23 cellular contexts compared by ENCODE assay signal in the genomic region with DNA sequence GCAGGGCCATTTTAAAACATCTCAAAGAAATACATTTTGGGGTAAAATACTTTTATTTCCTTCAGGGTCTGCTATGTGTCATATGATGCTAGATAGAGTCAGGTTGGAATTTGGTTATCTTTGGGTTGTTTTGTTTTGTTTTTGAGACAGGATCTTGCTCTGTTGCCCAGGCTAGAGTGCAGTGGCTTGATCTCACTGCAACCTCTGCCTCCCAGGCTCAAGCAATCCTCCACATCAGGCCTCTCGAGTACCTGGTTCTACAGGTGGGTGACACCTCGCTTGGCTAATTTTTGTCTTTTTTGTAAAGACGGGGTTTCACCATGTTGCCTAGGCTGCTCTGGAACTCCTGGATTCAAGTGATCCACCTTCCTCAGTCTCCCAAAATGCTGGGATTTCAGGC. TPM values are rescaled to one million over a fixed set of nuclear protein-coding genes. Genes with fewer than 3 reads are reported as not detected.
DNase-seq lines count a peak whose midpoint lies in the region; ATAC-seq and TF ChIP-seq lines count a peak whose summit lies in the region.
"Had no signal": no experiment of that assay in that cellular context is flagged by ENCODE, and none has a peak within 500 bp of the region (broad histone marks: within the 10 kb centered on the region; RNA-seq: fewer than 3 reads in every experiment).

No MANE protein-coding gene starts in this region.

- TF ChIP-seq CTCF in CD8-positive, alpha-beta T cell (IDR thresholded peaks at IDR 0.05), result no peak
- TF ChIP-seq CTCF in WTC11 (IDR thresholded peaks at IDR 0.05), result no peak
- no peak for TF ChIP-seq CTCF in body of pancreas (IDR thresholded peaks at IDR 0.05)

- POLR2A ChIA-PET in activated CD4-positive, alpha-beta T cell treated with anti-CD3 and anti-CD28 coated beads, Interleukin-2, amount 10 ng/mL, durations not matched to agents 7 days and 5 days (lab: Charles Lee), result no interaction called here
- POLR2A ChIA-PET in CD8-positive, alpha-beta T cell (lab: Charles Lee), result interaction anchor here (0.6 to 1.7 kb wide), 3 partner anchors 14 to 213 kb away, joined by 3 to 6 read pairs (median 4); partner anchors contain the start of gene ZNF143
- POLR2A ChIA-PET in WTC11 (lab: Charles Lee), result interaction anchor here (0.6 to 0.9 kb wide), 2 partner anchors 13 to 17 kb away, joined by 3 to 4 read pairs; partner anchors contain the start of gene DENND5A
- POLR2A ChIA-PET in naive thymus-derived CD8-positive, alpha-beta T cell (lab: Charles Lee), result interaction anchor here (1.1 kb wide), 1 partner anchor 14 kb away, joined by 7 read pairs; no protein-coding TSS in a partner anchor

- no peaks in the 10 kb centered on the region for H3K27me3 Mint-ChIP-seq in activated CD4-positive, alpha-beta T cell treated with anti-CD3 and anti-CD28 coated beads, Interleukin-2, amount 10 ng/mL, durations not matched to agents 7 days and 5 days
- H3K27me3 Mint-ChIP-seq in CD8-positive, alpha-beta T cell (ENCODE audit: low read depth), result no peaks in the 10 kb centered on the region
- no peaks in the 10 kb centered on the region for H3K27me3 Mint-ChIP-seq in WTC11 (ENCODE audit: low read depth)
- no peaks in the 10 kb centered on the region for H3K27me3 Mint-ChIP-seq in naive thymus-derived CD8-positive, alpha-beta T cell
- H3K27me3 Mint-ChIP-seq: B cell had no signal

- peaks cover 19% of the 10 kb centered on the region for H3K36me3 Mint-ChIP-seq in activated CD4-positive, alpha-beta T cell treated with anti-CD3 and anti-CD28 coated beads, Interleukin-2, amount 10 ng/mL, durations not matched to agents 7 days and 5 days (ENCODE audit: low read depth)
- no peaks in the 10 kb centered on the region for H3K36me3 Mint-ChIP-seq in CD8-positive, alpha-beta T cell
- 0 out of 2 replicates have a peak, but pooled peaks cover 6% of the 10 kb centered on the region for H3K36me3 Mint-ChIP-seq in WTC11
- no peaks in the 10 kb centered on the region for H3K36me3 Mint-ChIP-seq in naive thymus-derived CD8-positive, alpha-beta T cell

- 88 to 92% methylated on average over 3 of the region's 3 CpGs for WGBS in body of pancreas, 2 donors

- H3K36me3 ChIP-seq in CD8-positive, alpha-beta T cell (ENCODE audit: insufficient read depth, low read length), result no peaks in the 10 kb centered on the region
- H3K36me3 ChIP-seq in body of pancreas (replicated peaks in 1 of 2; ENCODE audit: insufficient read depth in 1 of 2, low read depth in 2 of 2), result no peaks in the 10 kb centered on the region
- H3K36me3 ChIP-seq: HAP-1, Peyer's patch had no signal

- no peak for ATAC-seq in CD8-positive, alpha-beta T cell
- ATAC-seq in WTC11 (no peak), body of pancreas (no peak)
- no peak for ATAC-seq in naive thymus-derived CD8-positive, alpha-beta T cell

- no peak for DNase-seq in activated CD4-positive, alpha-beta T cell treated with anti-CD3 and anti-CD28 coated beads, Interleukin-2, amount 10 ng/mL, durations not matched to agents 7 days and 5 days
- no peak for DNase-seq in activated CD4-positive, alpha-beta T cell treated with anti-CD3 and anti-CD28 coated beads, Interleukin-2, amount 50 U/mL, for 4 hours
- DNase-seq in CD8-positive, alpha-beta T cell, result no peak
- DNase-seq in WTC11 (ENCODE audit: low spot score) (no peak), EL (no peak), iPS-NIHi7 (ENCODE audit: extremely low spot score) (no peak), body of pancreas (no peak)
- DNase-seq in naive thymus-derived CD8-positive, alpha-beta T cell, result no peak
- DNase-seq: DMS153, DND-41, GM23248, IMR-90, KG1, MG63, NCI-H1105 treated with DMSO at 0.1 percent for 48 hours, NCI-H2029 treated with DMSO at 0.1 percent for 48 hours, NCI-H526 treated with DMSO at 0.1 percent for 48 hours, SHP77 treated with DMSO at 0.1 percent for 48 hours had no signal

- no peak overlapping the region for H3K4me3 ChIP-seq in CD8-positive, alpha-beta T cell (ENCODE audit: low read depth, low read length)
- H3K4me3 ChIP-seq in body of pancreas, result no peak overlapping the region
- H3K4me3 ChIP-seq: GM23248, HAP-1, MG63, Peyer's patch had no signal

- no peak for TF ChIP-seq POLR2A in body of pancreas (IDR thresholded peaks at IDR 0.05)

- H3K9me3 ChIP-seq in CD8-positive, alpha-beta T cell (ENCODE audit: low read length), result no peaks in the 10 kb centered on the region
- H3K9me3 ChIP-seq in body of pancreas, result no peaks in the 10 kb centered on the region
- H3K9me3 ChIP-seq: HAP-1, MG63, Peyer's patch had no signal

- H3K4me3 Mint-ChIP-seq in activated CD4-positive, alpha-beta T cell treated with anti-CD3 and anti-CD28 coated beads, Interleukin-2, amount 10 ng/mL, durations not matched to agents 7 days and 5 days, result no peak overlapping the region
- H3K4me3 Mint-ChIP-seq in CD8-positive, alpha-beta T cell, result no peak overlapping the region
- no peak overlapping the region for H3K4me3 Mint-ChIP-seq in WTC11
- peak overlapping the region in 4 of 10 donors; percentile 26 to 77 (median 46) for H3K4me3 Mint-ChIP-seq in naive thymus-derived CD8-positive, alpha-beta T cell
- H3K4me3 Mint-ChIP-seq: B cell had no signal

- H3K27ac Mint-ChIP-seq in activated CD4-positive, alpha-beta T cell treated with anti-CD3 and anti-CD28 coated beads, Interleukin-2, amount 10 ng/mL, durations not matched to agents 7 days and 5 days, result peak overlapping the region; percentile 41
- H3K27ac Mint-ChIP-seq in CD8-positive, alpha-beta T cell, result peak overlapping the region; percentile 70
- H3K27ac Mint-ChIP-seq in WTC11, result peak overlapping the region; percentile 72; the same call in 1 of the 2 replicates
- peak overlapping the region; percentile 19 to 93 (median 78) for H3K27ac Mint-ChIP-seq in naive thymus-derived CD8-positive, alpha-beta T cell
- H3K27ac Mint-ChIP-seq: B cell had no signal

- H3K4me1 Mint-ChIP-seq in activated CD4-positive, alpha-beta T cell treated with anti-CD3 and anti-CD28 coated beads, Interleukin-2, amount 10 ng/mL, durations not matched to agents 7 days and 5 days, result peaks cover 71% of the 10 kb centered on the region
- peaks cover 58% of the 10 kb centered on the region for H3K4me1 Mint-ChIP-seq in CD8-positive, alpha-beta T cell (ENCODE audit: low read depth)
- H3K4me1 Mint-ChIP-seq in WTC11, result peaks cover 20% of the 10 kb centered on the region
- H3K4me1 Mint-ChIP-seq in naive thymus-derived CD8-positive, alpha-beta T cell, result peaks cover 26 to 76% (median 62%) of the 10 kb centered on the region in 4 donors

- no peak overlapping the region for H3K27ac ChIP-seq in CD8-positive, alpha-beta T cell (ENCODE audit: low read depth, low read length)
- H3K27ac ChIP-seq in body of pancreas, result no peak overlapping the region
- H3K27ac ChIP-seq: 22Rv1, C4-2B, GM23248, Peyer's patch had no signal

- H3K9me3 Mint-ChIP-seq in activated CD4-positive, alpha-beta T cell treated with anti-CD3 and anti-CD28 coated beads, Interleukin-2, amount 10 ng/mL, durations not matched to agents 7 days and 5 days, result peaks cover 4% of the 10 kb centered on the region
- no peaks in the 10 kb centered on the region for H3K9me3 Mint-ChIP-seq in CD8-positive, alpha-beta T cell
- no peaks in the 10 kb centered on the region for H3K9me3 Mint-ChIP-seq in WTC11
- no peaks in the 10 kb centered on the region for H3K9me3 Mint-ChIP-seq in naive thymus-derived CD8-positive, alpha-beta T cell

- H3K4me1 ChIP-seq in CD8-positive, alpha-beta T cell (ENCODE audit: insufficient read depth, low read length), result peaks cover 72% of the 10 kb centered on the region
- H3K4me1 ChIP-seq in body of pancreas, result peaks cover 9% of the 10 kb centered on the region
- H3K4me1 ChIP-seq: Peyer's patch had no signal

- CTCF ChIA-PET in activated CD4-positive, alpha-beta T cell treated with anti-CD3 and anti-CD28 coated beads, Interleukin-2, amount 10 ng/mL, durations not matched to agents 7 days and 5 days (lab: Charles Lee), result interaction anchor here (1.7 kb wide), 1 partner anchor 17 kb away, joined by 4 read pairs; no protein-coding TSS in a partner anchor
- CTCF ChIA-PET in CD8-positive, alpha-beta T cell (lab: Charles Lee), result no interaction called here
- CTCF ChIA-PET in WTC11 (lab: Charles Lee), result no interaction called here

- no peaks in the 10 kb centered on the region for H3K27me3 ChIP-seq in CD8-positive, alpha-beta T cell (ENCODE audit: insufficient read depth, low read length)
- H3K27me3 ChIP-seq in body of pancreas, result no peaks in the 10 kb centered on the region
- H3K27me3 ChIP-seq: MG63, Peyer's patch had no signal

- intact Hi-C loops in CD8-positive, alpha-beta T cell (cut with DNase I, micrococcal nuclease), result no loop called here
- intact Hi-C loops in body of pancreas (cut with DNase I), result no loop called here

TF ChIP-seq in WTC11, 78 proteins besides CTCF, POLR2A, EP300 and RAD21:
- TF ChIP-seq TEAD1 (CRISPR knock-in tag; IDR thresholded peaks at IDR 0.05) (no peak), ZNF121 (CRISPR knock-in tag; IDR thresholded peaks at IDR 0.05) (peak; percentile 77), GTF2I (CRISPR knock-in tag; conservative IDR thresholded peaks at IDR 0.05) (peak; percentile 36; the same call in 1 of the 2 replicates)
TF ChIP-seq in WTC11: peak in this region for 2.

RNA-seq across cellular contexts. Expression of gene DENND5A, which starts 17.3 kb away (rescaled TPM):
- total RNA-seq in activated CD4-positive, alpha-beta T cell treated with anti-CD3 and anti-CD28 coated beads, Interleukin-2, amount 10 ng/mL, durations not matched to agents 7 days and 5 days, result 10 to 100 TPM; 70.2 to 93.5 TPM
- total RNA-seq in CD8-positive, alpha-beta T cell, result 10 to 100 TPM; 78.8 to 81.7 TPM
- total RNA-seq in WTC11 (2021) (65.9 to 69.3 TPM (median 69.1 TPM) in 3 replicates), body of pancreas (10 to 100 TPM; 22.1 to 31.3 TPM)
- total RNA-seq in naive thymus-derived CD8-positive, alpha-beta T cell, result 100 to 1,000 TPM; 119 to 122 TPM
- 10 to 100 TPM; 26.4 to 65.3 (median 33.5) TPM for polyA plus RNA-seq in naive thymus-derived CD8-positive, alpha-beta T cell
